ENCODE assay signal across 8 cellular contexts in the genomic region with DNA sequence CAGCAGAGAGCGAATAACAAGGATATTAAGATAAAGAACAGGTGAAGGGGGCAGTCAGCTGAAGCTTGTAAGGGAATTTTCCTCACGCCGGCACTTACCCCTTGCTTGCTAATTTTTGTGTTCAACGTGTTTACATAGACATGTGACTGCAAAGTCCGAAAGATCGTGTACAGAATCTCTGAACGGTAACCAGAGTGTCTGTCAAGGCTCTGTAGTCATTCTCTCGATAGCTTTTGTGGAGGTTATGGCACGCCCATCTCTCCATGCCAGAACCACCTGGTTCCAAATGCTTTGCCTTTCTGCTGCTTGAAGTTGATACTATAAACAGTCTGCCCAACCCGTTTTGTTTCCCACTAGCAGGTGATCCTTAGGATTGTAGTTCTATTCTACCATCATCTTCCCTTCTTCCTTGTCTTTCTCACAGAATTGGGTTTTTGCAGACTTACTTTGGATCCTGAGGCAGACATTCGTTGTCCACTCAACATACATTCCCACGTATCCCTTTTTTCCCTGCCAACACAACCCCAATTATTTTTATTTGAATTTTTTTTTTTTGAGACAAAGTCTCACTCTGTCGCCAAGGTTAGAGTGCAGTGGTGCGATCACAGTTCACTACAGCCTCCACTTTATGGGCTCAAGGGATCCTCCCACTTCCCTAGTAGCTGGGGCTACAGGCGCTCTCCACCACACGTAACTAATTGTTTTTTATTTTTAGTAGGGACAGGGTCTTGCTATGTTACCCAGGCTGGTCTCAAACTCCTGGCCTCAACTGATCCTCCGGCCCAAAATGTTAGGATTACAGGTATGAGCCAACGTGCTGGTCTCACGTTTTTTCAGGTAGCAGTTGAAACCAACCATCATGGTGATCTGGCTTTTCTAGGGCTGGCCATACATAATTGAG. TPM values are rescaled to one million over a fixed set of nuclear protein-coding genes. Genes with fewer than 3 reads are reported as not detected.
DNase-seq lines count a peak whose midpoint lies in the region; ATAC-seq lines count a peak whose summit lies in the region.

No MANE protein-coding gene starts in this region.

- H3K9ac ChIP-seq in duodenal mucosa (ENCODE audit: low read depth in 1 of 2, low read length in 2 of 2) = peak overlapping the region; percentile 91 to 97

- H3K27ac ChIP-seq in duodenal mucosa (ENCODE audit: low read depth, low read length) = peak overlapping the region; percentile 85

- peak; percentile 18 for ATAC-seq in HG03097 (IDR thresholded peaks at IDR 0.05; ENCODE audit: low FRiP score, unreplicated experiment)

- H3K36me3 ChIP-seq in duodenal mucosa (ENCODE audit: control insufficient read depth in 1 of 2, insufficient read depth in 2 of 2, low read length in 2 of 2) = peaks cover 0 to 13% of the 10 kb centered on the region in 2 donors

- DNase-seq in DMS79 treated with DMSO at 0.1 percent for 48 hours (lab: John Stamatoyannopoulos, UW) = peak; percentile 49
- no peak for DNase-seq in DMS79 (lab: John Stamatoyannopoulos, UW)
- DNase-seq in SW480 (ENCODE audit: low spot score) = peak; percentile 68
- DNase-seq in mesenteric fat pad (ENCODE audit: low spot score) = no peak
- no peak for DNase-seq in GM19238 (ENCODE audit: insufficient read length, low spot score)

- H3K27me3 ChIP-seq in duodenal mucosa (ENCODE audit: control insufficient read depth in 1 of 2, insufficient read depth in 2 of 2, low read length in 2 of 2) (no peaks in the 10 kb centered on the region), mononuclear cell (ENCODE audit: insufficient read depth, low read length) (no peaks in the 10 kb centered on the region)

- H3K4me3 ChIP-seq in duodenal mucosa (ENCODE audit: low read depth in 1 of 2, low read length in 2 of 2) (peak overlapping the region; percentile 89 to 96), mononuclear cell (ENCODE audit: low read length) (peak overlapping the region; percentile 98)

- peaks cover 7 to 15% of the 10 kb centered on the region in 2 donors for H3K4me1 ChIP-seq in duodenal mucosa (ENCODE audit: control insufficient read depth in 1 of 2, insufficient read depth in 2 of 2, low read length in 2 of 2)
- H3K4me1 ChIP-seq in mononuclear cell (ENCODE audit: insufficient read depth, low read length) = peaks cover 45% of the 10 kb centered on the region

- H3K9me3 ChIP-seq in duodenal mucosa (ENCODE audit: control insufficient read depth in 1 of 2, low read length in 2 of 2) (no peaks in the 10 kb centered on the region), mononuclear cell (ENCODE audit: low read depth, low read length) (no peaks in the 10 kb centered on the region)

RNA-seq across cellular contexts. Expression of gene USP34, which starts 1.3 kb away (rescaled TPM):
- total RNA-seq in mononuclear cell (159 TPM), mesenteric fat pad (96.9 TPM)

Comparison
In these comparisons a context has a peak if more than half of its experiments do, and no peak if none do; other contexts are left out.
1. DNase-seq: peak in DMS79 treated with DMSO at 0.1 percent for 48 hours (single experiment) and SW480 (single experiment); none in DMS79 (single experiment), mesenteric fat pad (single experiment) and GM19238 (single experiment).